Comparison of ENCODE assay signal across 14 cellular contexts in the genomic region with DNA sequence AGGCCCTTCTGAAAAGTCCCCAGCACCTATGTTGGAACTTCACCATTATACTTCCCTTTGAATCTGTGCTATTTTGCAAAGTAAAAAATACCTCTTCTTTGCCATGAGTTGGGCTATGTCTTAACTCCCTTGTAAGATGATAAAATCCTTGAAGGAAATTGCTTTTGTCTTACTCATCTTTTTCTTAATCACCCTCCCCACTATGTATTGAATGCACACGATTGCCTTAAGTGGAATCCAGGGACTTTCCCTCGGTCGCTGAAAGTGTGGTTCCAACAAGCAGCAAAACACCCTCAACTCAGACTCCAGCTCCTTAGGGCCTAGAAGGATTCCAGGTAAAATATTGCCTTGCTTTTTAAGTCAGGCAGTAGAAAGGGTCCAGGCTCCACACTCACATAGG.
DNase-seq lines count a peak whose midpoint lies in the region; ATAC-seq, FAIRE-seq and TF ChIP-seq lines count a peak whose summit lies in the region.
"Had no signal": no experiment of that assay in that cellular context is flagged by ENCODE, and none has a peak within 500 bp of the region (broad histone marks: within the 10 kb centered on the region; RNA-seq: fewer than 3 reads in every experiment).

No MANE protein-coding gene starts in this region.

- no peak overlapping the region for H3K4me3 Mint-ChIP-seq in WTC11

- no peaks in the 10 kb centered on the region for H3K36me3 ChIP-seq in bronchial epithelial cell (ENCODE audit: control insufficient read depth, insufficient read depth, low read length)

- peak; percentile 95 for FAIRE-seq in bronchial epithelial cell (lab: Jason Lieb, UNC)
- FAIRE-seq in D721Med (lab: Jason Lieb, UNC): no peak

- H3K4me3 ChIP-seq in bronchial epithelial cell (ENCODE audit: low read depth, low read length): no peak overlapping the region
- H3K4me3 ChIP-seq: dorsolateral prefrontal cortex had no signal

- POLR2A ChIA-PET in WTC11 (lab: Charles Lee): no interaction called here

- H3K27ac Mint-ChIP-seq in WTC11: no peak overlapping the region

- no peak for TF ChIP-seq CTCF in bronchial epithelial cell (IDR thresholded peaks at IDR 0.05; ENCODE audit: insufficient read depth, low read length, severe bottlenecking)
- no peak for TF ChIP-seq CTCF in WTC11 (IDR thresholded peaks at IDR 0.05)
- TF ChIP-seq CTCF in D721Med (IDR thresholded peaks at IDR 0.05; ENCODE audit: insufficient read depth, missing control alignments): no peak

- H3K9me3 Mint-ChIP-seq in WTC11: peaks cover 36% of the 10 kb centered on the region

- peaks cover 31% of the 10 kb centered on the region for H3K4me1 Mint-ChIP-seq in WTC11

- CTCF ChIA-PET in WTC11 (lab: Charles Lee): interaction anchor here (0.6 to 1.8 kb wide), 15 partner anchors 8 to 447 kb away, joined by 3 to 9 read pairs (median 4); no protein-coding TSS in a partner anchor

- no peak for ATAC-seq in WTC11
- ATAC-seq: left cardiac atrium had no signal

- peaks cover 19% of the 10 kb centered on the region for H3K36me3 Mint-ChIP-seq in WTC11

- no peaks in the 10 kb centered on the region for H3K27me3 ChIP-seq in bronchial epithelial cell (ENCODE audit: control insufficient read depth, insufficient read depth, low read length)

- peak; percentile 36 for DNase-seq in AG08395 (ENCODE audit: low spot score)
- peak; percentile 81 for DNase-seq in HT1080 (ENCODE audit: low read depth)
- DNase-seq in bronchial epithelial cell (ENCODE audit: low read depth): peak; percentile 94
- DNase-seq in hepatic stellate cell (ENCODE audit: low spot score): peak; percentile 51
- DNase-seq in WTC11 (ENCODE audit: low spot score): no peak
- DNase-seq in NCI-H526 (lab: John Stamatoyannopoulos, UW): no peak
- no peak for DNase-seq in GM19238 (ENCODE audit: insufficient read length, low spot score)
- no peak for DNase-seq in D721Med (ENCODE audit: insufficient read length, low spot score)
- DNase-seq: activated CD4-positive, alpha-beta T cell treated with anti-CD3 and anti-CD28 coated beads for 1 hour; activated T-cell treated with anti-CD3 and anti-CD28 coated beads, Interleukin-2, amount 50 U/mL, for 1 hour; dorsolateral prefrontal cortex; left cardiac atrium; NCI-H1092 treated with DMSO at 0.1 percent for 48 hours; T-helper 1 cell had no signal

- H3K27me3 Mint-ChIP-seq in WTC11 (ENCODE audit: low read depth): peaks cover 6% of the 10 kb centered on the region

TF ChIP-seq in WTC11, 78 proteins besides CTCF, POLR2A, EP300 and RAD21:
- TF ChIP-seq, protein P1, sequence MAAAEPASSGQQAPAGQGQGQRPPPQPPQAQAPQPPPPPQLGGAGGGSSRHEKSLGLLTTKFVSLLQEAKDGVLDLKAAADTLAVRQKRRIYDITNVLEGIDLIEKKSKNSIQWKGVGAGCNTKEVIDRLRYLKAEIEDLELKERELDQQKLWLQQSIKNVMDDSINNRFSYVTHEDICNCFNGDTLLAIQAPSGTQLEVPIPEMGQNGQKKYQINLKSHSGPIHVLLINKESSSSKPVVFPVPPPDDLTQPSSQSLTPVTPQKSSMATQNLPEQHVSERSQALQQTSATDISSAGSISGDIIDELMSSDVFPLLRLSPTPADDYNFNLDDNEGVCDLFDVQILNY (CRISPR knock-in tag; IDR thresholded peaks at IDR 0.05): no peak
- TF ChIP-seq ZNF138 (CRISPR knock-in tag; conservative IDR thresholded peaks at IDR 0.05): no peak
- TF ChIP-seq, protein P2, sequence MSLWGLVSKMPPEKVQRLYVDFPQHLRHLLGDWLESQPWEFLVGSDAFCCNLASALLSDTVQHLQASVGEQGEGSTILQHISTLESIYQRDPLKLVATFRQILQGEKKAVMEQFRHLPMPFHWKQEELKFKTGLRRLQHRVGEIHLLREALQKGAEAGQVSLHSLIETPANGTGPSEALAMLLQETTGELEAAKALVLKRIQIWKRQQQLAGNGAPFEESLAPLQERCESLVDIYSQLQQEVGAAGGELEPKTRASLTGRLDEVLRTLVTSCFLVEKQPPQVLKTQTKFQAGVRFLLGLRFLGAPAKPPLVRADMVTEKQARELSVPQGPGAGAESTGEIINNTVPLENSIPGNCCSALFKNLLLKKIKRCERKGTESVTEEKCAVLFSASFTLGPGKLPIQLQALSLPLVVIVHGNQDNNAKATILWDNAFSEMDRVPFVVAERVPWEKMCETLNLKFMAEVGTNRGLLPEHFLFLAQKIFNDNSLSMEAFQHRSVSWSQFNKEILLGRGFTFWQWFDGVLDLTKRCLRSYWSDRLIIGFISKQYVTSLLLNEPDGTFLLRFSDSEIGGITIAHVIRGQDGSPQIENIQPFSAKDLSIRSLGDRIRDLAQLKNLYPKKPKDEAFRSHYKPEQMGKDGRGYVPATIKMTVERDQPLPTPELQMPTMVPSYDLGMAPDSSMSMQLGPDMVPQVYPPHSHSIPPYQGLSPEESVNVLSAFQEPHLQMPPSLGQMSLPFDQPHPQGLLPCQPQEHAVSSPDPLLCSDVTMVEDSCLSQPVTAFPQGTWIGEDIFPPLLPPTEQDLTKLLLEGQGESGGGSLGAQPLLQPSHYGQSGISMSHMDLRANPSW (CRISPR knock-in tag; conservative IDR thresholded peaks at IDR 0.05; ENCODE audit: low read depth): no peak
- no peak for TF ChIP-seq TP53 (CRISPR knock-in tag; IDR thresholded peaks at IDR 0.05)
- TF ChIP-seq, protein P3, sequence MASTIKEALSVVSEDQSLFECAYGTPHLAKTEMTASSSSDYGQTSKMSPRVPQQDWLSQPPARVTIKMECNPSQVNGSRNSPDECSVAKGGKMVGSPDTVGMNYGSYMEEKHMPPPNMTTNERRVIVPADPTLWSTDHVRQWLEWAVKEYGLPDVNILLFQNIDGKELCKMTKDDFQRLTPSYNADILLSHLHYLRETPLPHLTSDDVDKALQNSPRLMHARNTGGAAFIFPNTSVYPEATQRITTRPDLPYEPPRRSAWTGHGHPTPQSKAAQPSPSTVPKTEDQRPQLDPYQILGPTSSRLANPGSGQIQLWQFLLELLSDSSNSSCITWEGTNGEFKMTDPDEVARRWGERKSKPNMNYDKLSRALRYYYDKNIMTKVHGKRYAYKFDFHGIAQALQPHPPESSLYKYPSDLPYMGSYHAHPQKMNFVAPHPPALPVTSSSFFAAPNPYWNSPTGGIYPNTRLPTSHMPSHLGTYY (CRISPR knock-in tag; IDR thresholded peaks at IDR 0.05): no peak
- TF ChIP-seq SMAD3 (CRISPR knock-in tag; IDR thresholded peaks at IDR 0.05; ENCODE audit: borderline replicate concordance): no peak

Comparison
In these comparisons a context has a peak if more than half of its experiments do, and no peak if none do; other contexts are left out.
1. DNase-seq: peak in AG08395 (single experiment), HT1080 (single experiment), bronchial epithelial cell (single experiment) and hepatic stellate cell (single experiment); none in WTC11 (single experiment), NCI-H526 (0 of 2), GM19238 (single experiment) and D721Med (single experiment).